Comparison of ENCODE assay signal across 29 cellular contexts in the genomic region with DNA sequence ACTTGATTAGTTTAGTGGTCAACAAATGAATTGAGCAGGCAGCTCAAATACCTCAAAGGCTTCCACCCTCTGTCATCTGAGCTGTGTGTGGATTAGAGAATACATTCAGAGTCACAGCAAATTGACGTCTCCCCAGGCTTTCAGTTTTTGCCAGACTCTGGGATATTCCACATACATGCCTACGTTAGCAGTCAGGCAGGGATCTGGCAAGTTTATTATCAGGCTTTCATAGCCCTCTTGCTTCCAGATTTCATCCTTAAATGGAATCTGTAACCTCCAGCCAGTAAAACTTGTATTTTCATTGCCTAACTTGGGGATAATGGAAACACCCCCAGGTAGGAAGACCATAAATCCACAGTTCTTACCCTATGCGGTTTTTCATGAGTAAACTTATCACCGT.
DNase-seq lines count a peak whose midpoint lies in the region; ATAC-seq and TF ChIP-seq lines count a peak whose summit lies in the region.
"Had no signal": no experiment of that assay in that cellular context is flagged by ENCODE, and none has a peak within 500 bp of the region (broad histone marks: within the 10 kb centered on the region; RNA-seq: fewer than 3 reads in every experiment).

No MANE protein-coding gene starts in this region.

- intact Hi-C loops in ascending aorta (cut with DNase I) = no loop called here
- intact Hi-C loops in transverse colon (cut with DNase I; ENCODE audit: low total_unique reads) = no loop called here
- intact Hi-C loops in activated CD4-positive, alpha-beta T cell treated with anti-CD3 and anti-CD28 coated beads for 36 hours (cut with DNase I, micrococcal nuclease) = no loop called here

- H3K27ac ChIP-seq in GM23338 (ENCODE audit: low read depth) = no peak overlapping the region
- peak overlapping the region; percentile 23 to 85 for H3K27ac ChIP-seq in ascending aorta
- peak overlapping the region; percentile 59 for H3K27ac ChIP-seq in muscle layer of colon (ENCODE audit: low read depth, low read length)
- H3K27ac ChIP-seq in transverse colon = peak overlapping the region; percentile 4 to 80 (median 64)
- H3K27ac ChIP-seq: A549; BLaER1 treated with 17β-estradiol and CSF1 and Interleukin-3, amounts not matched to agents 10 nM and 100 nM had no signal

- no peaks in the 10 kb centered on the region for H3K36me3 ChIP-seq in GM23338 (ENCODE audit: insufficient read depth)
- H3K36me3 ChIP-seq in ascending aorta = no peaks in the 10 kb centered on the region
- no peaks in the 10 kb centered on the region for H3K36me3 ChIP-seq in muscle layer of colon (ENCODE audit: insufficient read depth, low read length)
- H3K36me3 ChIP-seq in transverse colon = peaks cover 0 to 11% (median 2%) of the 10 kb centered on the region in 4 donors
- H3K36me3 ChIP-seq: HAP-1 had no signal

- H2AFZ ChIP-seq in GM23338 = no peak overlapping the region

- peak; percentile 24 for DNase-seq in GM23338 (ENCODE audit: low spot score)
- DNase-seq in ascending aorta (ENCODE audit: low spot score in 2 of 2) = no peak
- no peak for DNase-seq in transverse colon
- DNase-seq in NCI-H2081 treated with DMSO at 0.1 percent for 48 hours (lab: John Stamatoyannopoulos, UW) = no peak
- no peak for DNase-seq in naive thymus-derived CD8-positive, alpha-beta T cell
- no peak for DNase-seq in activated CD4-positive, alpha-beta T cell treated with anti-CD3 and anti-CD28 coated beads for 36 hours
- DNase-seq: AML-193; CD4-positive, alpha-beta T cell; COR-L47; DMS 273 treated with DMSO at 0.1 percent for 48 hours; DMS79; EL; GDM1; GOT3; HFFc6; Karpas-422; NCI-H1092 treated with DMSO at 0.1 percent for 48 hours; NCI-H1436; NCI-H1930; NCI-H446; NCI-H524 treated with DMSO at 0.1 percent for 48 hours; NCI-H774; PC-3 had no signal

- in situ Hi-C loops in transverse colon (cut with MboI; ENCODE audit: low pct_ligation_motif_present in 1 of 4, low pct_unique_long_range_greater_than_20kb in 1 of 4, low sequenced_read_pairs in 3 of 4) = loop anchor here in 1 of 4 donors (25.0 kb wide), 1 partner anchor 310 kb away; no protein-coding TSS in a partner anchor

- POLR2A ChIA-PET in naive thymus-derived CD8-positive, alpha-beta T cell (lab: Charles Lee) = no interaction called here
- POLR2A ChIA-PET in activated CD4-positive, alpha-beta T cell treated with anti-CD3 and anti-CD28 coated beads for 36 hours (lab: Charles Lee) = interaction anchor here (0.6 kb wide), 1 partner anchor 9 kb away, joined by 3 read pairs; no protein-coding TSS in a partner anchor

- 79 to 82% methylated on average over 4 of the region's 4 CpGs for WGBS in transverse colon (ENCODE audit: low coverage in 1 of 2), 2 donors

- H3K36me3 Mint-ChIP-seq in GM23338 (ENCODE audit: low read depth) = peaks cover 26% of the 10 kb centered on the region
- peaks cover 19 to 75% (median 51%) of the 10 kb centered on the region in 3 donors for H3K36me3 Mint-ChIP-seq in naive thymus-derived CD8-positive, alpha-beta T cell
- H3K36me3 Mint-ChIP-seq in activated CD4-positive, alpha-beta T cell treated with anti-CD3 and anti-CD28 coated beads for 36 hours (ENCODE audit: low read depth) = peaks cover 48% of the 10 kb centered on the region

- H3K4me3 ChIP-seq in GM23338 = no peak overlapping the region
- no peak overlapping the region for H3K4me3 ChIP-seq in ascending aorta
- no peak overlapping the region for H3K4me3 ChIP-seq in muscle layer of colon (ENCODE audit: low read depth in 1 of 2, low read length in 2 of 2)
- no peak overlapping the region for H3K4me3 ChIP-seq in transverse colon
- H3K4me3 ChIP-seq: A549; BLaER1 treated with 17β-estradiol and CSF1 and Interleukin-3, amounts not matched to agents 10 nM and 100 nM; GM12878; HAP-1 had no signal

- H3K4me3 Mint-ChIP-seq in GM23338 = no peak overlapping the region
- no peak overlapping the region for H3K4me3 Mint-ChIP-seq in naive thymus-derived CD8-positive, alpha-beta T cell
- H3K4me3 Mint-ChIP-seq in activated CD4-positive, alpha-beta T cell treated with anti-CD3 and anti-CD28 coated beads for 36 hours = no peak overlapping the region
- H3K4me3 Mint-ChIP-seq: CD4-positive, alpha-beta T cell; HFFc6 had no signal

- peak overlapping the region; percentile 11 for H3K9ac ChIP-seq in muscle layer of colon (ENCODE audit: low read length)
- H3K9ac ChIP-seq: BLaER1 treated with 17β-estradiol and CSF1 and Interleukin-3, amounts not matched to agents 10 nM and 100 nM had no signal

- no peaks in the 10 kb centered on the region for H3F3A ChIP-seq in GM23338 (replicated peaks; ENCODE audit: low read depth)

- no peak overlapping the region for H3K4me2 ChIP-seq in GM23338
- H3K4me2 ChIP-seq: A549; BLaER1 treated with 17β-estradiol and CSF1 and Interleukin-3, amounts not matched to agents 10 nM and 100 nM had no signal

- H3K27me3 Mint-ChIP-seq in GM23338 (ENCODE audit: insufficient read depth, low read depth, poor library complexity) = peaks cover 2% of the 10 kb centered on the region
- H3K27me3 Mint-ChIP-seq in naive thymus-derived CD8-positive, alpha-beta T cell = no peaks in the 10 kb centered on the region
- no peaks in the 10 kb centered on the region for H3K27me3 Mint-ChIP-seq in activated CD4-positive, alpha-beta T cell treated with anti-CD3 and anti-CD28 coated beads for 36 hours
- H3K27me3 Mint-ChIP-seq: CD4-positive, alpha-beta T cell had no signal

- no peak for TF ChIP-seq EP300 in transverse colon (IDR thresholded peaks at IDR 0.05; ENCODE audit: low read depth)

- peaks cover 0 to 6% of the 10 kb centered on the region in 2 donors for H3K9me3 ChIP-seq in ascending aorta
- H3K9me3 ChIP-seq in muscle layer of colon (ENCODE audit: low read length) = no peaks in the 10 kb centered on the region
- H3K9me3 ChIP-seq in transverse colon = no peaks in the 10 kb centered on the region
- H3K9me3 ChIP-seq: HAP-1 had no signal

- no peaks in the 10 kb centered on the region for H4K20me1 ChIP-seq in GM23338 (replicated peaks; ENCODE audit: insufficient read depth)
- H4K20me1 ChIP-seq: BLaER1 treated with 17β-estradiol and CSF1 and Interleukin-3, amounts not matched to agents 10 nM and 100 nM had no signal

- TF ChIP-seq POLR2A in transverse colon (IDR thresholded peaks at IDR 0.05) = no peak

- no peaks in the 10 kb centered on the region for H3K4me1 Mint-ChIP-seq in GM23338
- H3K4me1 Mint-ChIP-seq in naive thymus-derived CD8-positive, alpha-beta T cell = peaks cover 2 to 24% (median 6%) of the 10 kb centered on the region in 4 donors
- peaks cover 3% of the 10 kb centered on the region for H3K4me1 Mint-ChIP-seq in activated CD4-positive, alpha-beta T cell treated with anti-CD3 and anti-CD28 coated beads for 36 hours

- H3K4me1 ChIP-seq in GM23338 (ENCODE audit: insufficient read depth) = no peaks in the 10 kb centered on the region
- peaks cover 0 to 15% of the 10 kb centered on the region in 2 donors for H3K4me1 ChIP-seq in ascending aorta
- H3K4me1 ChIP-seq in muscle layer of colon (ENCODE audit: insufficient read depth, low read length) = peaks cover 13% of the 10 kb centered on the region
- no peaks in the 10 kb centered on the region for H3K4me1 ChIP-seq in transverse colon
- H3K4me1 ChIP-seq: A549; BLaER1 treated with 17β-estradiol and CSF1 and Interleukin-3, amounts not matched to agents 10 nM and 100 nM; HAP-1 had no signal

- H3K9me2 ChIP-seq in GM23338 (ENCODE audit: insufficient read depth) = no peaks in the 10 kb centered on the region

- H3K27me3 ChIP-seq in GM23338 (ENCODE audit: insufficient read depth) (no peaks in the 10 kb centered on the region), ascending aorta (no peaks in the 10 kb centered on the region), muscle layer of colon (ENCODE audit: control insufficient read depth in 1 of 2, insufficient read depth in 2 of 2, low read length in 2 of 2) (no peaks in the 10 kb centered on the region), transverse colon (no peaks in the 10 kb centered on the region)
- H3K27me3 ChIP-seq: BLaER1 treated with 17β-estradiol and CSF1 and Interleukin-3, amounts not matched to agents 10 nM and 100 nM had no signal

- H3K27ac Mint-ChIP-seq in GM23338 = no peak overlapping the region
- peak overlapping the region in 4 of 10 donors; percentile 4 to 42 (median 16) for H3K27ac Mint-ChIP-seq in naive thymus-derived CD8-positive, alpha-beta T cell
- H3K27ac Mint-ChIP-seq in activated CD4-positive, alpha-beta T cell treated with anti-CD3 and anti-CD28 coated beads for 36 hours = no peak overlapping the region
- H3K27ac Mint-ChIP-seq: CD4-positive, alpha-beta T cell; HFFc6 had no signal

- no peak for TF ChIP-seq CTCF in GM23338 (conservative IDR thresholded peaks at IDR 0.05; ENCODE audit: low read depth in 2 of 2)
- TF ChIP-seq CTCF in ascending aorta (IDR thresholded peaks at IDR 0.05) = no peak
- TF ChIP-seq CTCF in transverse colon (IDR thresholded peaks at IDR 0.05) = no peak

- no peak for ATAC-seq in GM23338
- ATAC-seq in naive thymus-derived CD8-positive, alpha-beta T cell = no peak
- ATAC-seq in activated CD4-positive, alpha-beta T cell treated with anti-CD3 and anti-CD28 coated beads for 36 hours = no peak
- ATAC-seq: A549, GM12878, HepG2, PC-3 had no signal

- peaks cover 17% of the 10 kb centered on the region for H3K9me3 Mint-ChIP-seq in GM23338
- H3K9me3 Mint-ChIP-seq in naive thymus-derived CD8-positive, alpha-beta T cell = peaks cover 0 to 20% (median 10%) of the 10 kb centered on the region in 9 donors
- peaks cover 15% of the 10 kb centered on the region for H3K9me3 Mint-ChIP-seq in activated CD4-positive, alpha-beta T cell treated with anti-CD3 and anti-CD28 coated beads for 36 hours (ENCODE audit: low read depth)
- H3K9me3 Mint-ChIP-seq: HFFc6 had no signal

- CTCF ChIA-PET in activated CD4-positive, alpha-beta T cell treated with anti-CD3 and anti-CD28 coated beads for 36 hours (lab: Charles Lee) = interaction anchor here (2.4 kb wide), 1 partner anchor 8 kb away, joined by 6 read pairs; no protein-coding TSS in a partner anchor

- H3K79me2 ChIP-seq in GM23338 (replicated peaks; ENCODE audit: insufficient read depth) = no peaks in the 10 kb centered on the region

TF ChIP-seq in GM23338, 12 proteins besides CTCF, POLR2A, EP300 and RAD21 (continues in another document):
- TF ChIP-seq ZNF331 (CRISPR knock-in tag; IDR thresholded peaks at IDR 0.05; ENCODE audit: low read depth) (no peak), STAT1 (IDR thresholded peaks at IDR 0.05; ENCODE audit: unreplicated experiment) (no peak), NANOG (IDR thresholded peaks at IDR 0.05; ENCODE audit: borderline replicate concordance) (no peak)
